11 cellular contexts compared by ENCODE assay signal in the genomic region with DNA sequence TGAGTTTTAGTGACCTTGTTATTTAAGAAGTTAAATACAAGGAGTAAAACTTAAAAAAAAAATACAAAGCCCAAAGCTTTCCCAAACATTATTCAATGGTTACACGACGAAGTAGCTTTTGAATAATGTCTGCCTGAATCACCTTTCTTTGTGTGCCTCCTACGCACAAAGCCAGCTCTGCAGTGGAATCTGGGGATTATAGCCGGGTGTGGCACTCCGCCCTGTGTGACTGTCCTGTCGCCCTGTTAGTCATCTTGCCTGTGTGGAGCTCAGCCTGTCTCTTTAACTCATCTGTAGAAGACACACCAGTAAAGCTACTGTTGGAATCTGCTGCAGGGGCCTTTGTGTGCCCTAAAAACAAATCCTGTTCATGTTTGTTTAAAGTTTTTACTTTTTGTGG.
DNase-seq lines count a peak whose midpoint lies in the region; ATAC-seq, FAIRE-seq and TF ChIP-seq lines count a peak whose summit lies in the region.
"Had no signal": no experiment of that assay in that cellular context is flagged by ENCODE, and none has a peak within 500 bp of the region (broad histone marks: within the 10 kb centered on the region; RNA-seq: fewer than 3 reads in every experiment).

No MANE protein-coding gene starts in this region.

- no peaks in the 10 kb centered on the region for H4K20me1 ChIP-seq in astrocyte (ENCODE audit: insufficient read depth, low read length)

- no peak for TF ChIP-seq CTCF in astrocyte (IDR thresholded peaks at IDR 0.05; ENCODE audit: insufficient read depth, low read depth, low read length)

- peaks cover 24% of the 10 kb centered on the region for H3K4me1 Mint-ChIP-seq in astrocyte (ENCODE audit: low read depth, unreplicated experiment)
- peaks cover 6% of the 10 kb centered on the region for H3K4me1 Mint-ChIP-seq in stimulated activated memory B cell treated with anti-CD40 and anti-IgM and Interleukin-4, amounts not matched to agents 10 μg/mL and 1 μg/mL and 100 μg/mL, for 72 hours

- peak overlapping the region; percentile 18 for H3K27ac ChIP-seq in astrocyte (ENCODE audit: low read depth, low read length)

- no peaks in the 10 kb centered on the region for H3K9me3 Mint-ChIP-seq in astrocyte (ENCODE audit: unreplicated experiment)
- no peaks in the 10 kb centered on the region for H3K9me3 Mint-ChIP-seq in stimulated activated memory B cell treated with anti-CD40 and anti-IgM and Interleukin-4, amounts not matched to agents 10 μg/mL and 1 μg/mL and 100 μg/mL, for 72 hours
- H3K9me3 Mint-ChIP-seq: IgD-negative memory B cell had no signal

- H3K4me2 ChIP-seq in astrocyte (ENCODE audit: low read length) = peak overlapping the region; percentile 58

- no peak for TF ChIP-seq RAD21 in Ishikawa (IDR thresholded peaks at IDR 0.05; ENCODE audit: low read depth)

- peak overlapping the region; percentile 50 for H3K27ac Mint-ChIP-seq in astrocyte (ENCODE audit: unreplicated experiment)
- no peak overlapping the region for H3K27ac Mint-ChIP-seq in stimulated activated memory B cell treated with anti-CD40 and anti-IgM and Interleukin-4, amounts not matched to agents 10 μg/mL and 1 μg/mL and 100 μg/mL, for 72 hours
- H3K27ac Mint-ChIP-seq: IgD-negative memory B cell had no signal

- no peak overlapping the region for H3K4me3 Mint-ChIP-seq in astrocyte (ENCODE audit: unreplicated experiment)
- no peak overlapping the region for H3K4me3 Mint-ChIP-seq in stimulated activated memory B cell treated with anti-CD40 and anti-IgM and Interleukin-4, amounts not matched to agents 10 μg/mL and 1 μg/mL and 100 μg/mL, for 72 hours
- H3K4me3 Mint-ChIP-seq: IgD-negative memory B cell had no signal

- H3K9ac ChIP-seq in astrocyte (ENCODE audit: low read length) = no peak overlapping the region

- H2AFZ ChIP-seq in astrocyte (ENCODE audit: low read depth, low read length) = no peak overlapping the region

- DNase-seq in Daoy (ENCODE audit: low read depth) = peak; percentile 60
- DNase-seq in astrocyte (ENCODE audit: low read depth) = peak; percentile 62
- DNase-seq in myocyte (ENCODE audit: low read depth) = peak; percentile 73
- DNase-seq: activated gamma-delta T cell treated with Interleukin-2 at 50 U/mL for 16 hours had no signal

- no peaks in the 10 kb centered on the region for H3K79me2 ChIP-seq in astrocyte (ENCODE audit: insufficient read depth, low read length)

- FAIRE-seq in astrocyte (lab: Jason Lieb, UNC) = no peak

- no peaks in the 10 kb centered on the region for H3K27me3 Mint-ChIP-seq in astrocyte (ENCODE audit: low read depth, unreplicated experiment)
- H3K27me3 Mint-ChIP-seq in stimulated activated memory B cell treated with anti-CD40 and anti-IgM and Interleukin-4, amounts not matched to agents 10 μg/mL and 1 μg/mL and 100 μg/mL, for 72 hours = no peaks in the 10 kb centered on the region
- H3K27me3 Mint-ChIP-seq: IgD-negative memory B cell had no signal

- no peaks in the 10 kb centered on the region for H3K9me3 ChIP-seq in astrocyte (ENCODE audit: insufficient read depth, low read depth, low read length)

- peaks cover 5% of the 10 kb centered on the region for H3K36me3 Mint-ChIP-seq in astrocyte (ENCODE audit: low read depth, unreplicated experiment)
- H3K36me3 Mint-ChIP-seq in stimulated activated memory B cell treated with anti-CD40 and anti-IgM and Interleukin-4, amounts not matched to agents 10 μg/mL and 1 μg/mL and 100 μg/mL, for 72 hours = peaks cover 49% of the 10 kb centered on the region

- ATAC-seq in HG02759 (IDR thresholded peaks at IDR 0.05; ENCODE audit: unreplicated experiment) (no peak), GM21619 (IDR thresholded peaks at IDR 0.05; ENCODE audit: unreplicated experiment) (no peak), HG03280 (IDR thresholded peaks at IDR 0.05; ENCODE audit: unreplicated experiment) (no peak)
- ATAC-seq in stimulated activated memory B cell treated with anti-CD40 and anti-IgM and Interleukin-4, amounts not matched to agents 10 μg/mL and 1 μg/mL and 100 μg/mL, for 72 hours = no peak
- ATAC-seq: SK-N-SH treated with all-trans-retinoic acid at 6 μM for 48 hours had no signal

- peak; percentile 13; the same call in 1 of the 2 replicates for TF ChIP-seq EP300 in Ishikawa (IDR thresholded peaks at IDR 0.05; ENCODE audit: borderline replicate concordance)

- no peaks in the 10 kb centered on the region for H3K27me3 ChIP-seq in astrocyte (ENCODE audit: insufficient read depth, low read length)

- H3K36me3 ChIP-seq in astrocyte (ENCODE audit: insufficient read depth, low read length) = peaks cover 21% of the 10 kb centered on the region

- H3K4me3 ChIP-seq in astrocyte (ENCODE audit: insufficient read depth, low read depth, low read length) = peak overlapping the region; percentile 12

- H3K4me1 ChIP-seq in astrocyte (ENCODE audit: insufficient read depth, low read length) = peaks cover 13% of the 10 kb centered on the region

TF ChIP-seq in Ishikawa, 13 proteins besides CTCF, POLR2A, EP300 and RAD21:
- TF ChIP-seq EGR1 (IDR thresholded peaks at IDR 0.05) = peak; percentile 36; the same call in 1 of the 2 replicates
- TF ChIP-seq ZBTB7A (IDR thresholded peaks at IDR 0.05; ENCODE audit: low read depth) = no peak
- TF ChIP-seq TEAD4 (IDR thresholded peaks at IDR 0.05) = peak; percentile 6; the same call in 1 of the 2 replicates
